ENCODE assay signal across 9 cellular contexts in the genomic region with DNA sequence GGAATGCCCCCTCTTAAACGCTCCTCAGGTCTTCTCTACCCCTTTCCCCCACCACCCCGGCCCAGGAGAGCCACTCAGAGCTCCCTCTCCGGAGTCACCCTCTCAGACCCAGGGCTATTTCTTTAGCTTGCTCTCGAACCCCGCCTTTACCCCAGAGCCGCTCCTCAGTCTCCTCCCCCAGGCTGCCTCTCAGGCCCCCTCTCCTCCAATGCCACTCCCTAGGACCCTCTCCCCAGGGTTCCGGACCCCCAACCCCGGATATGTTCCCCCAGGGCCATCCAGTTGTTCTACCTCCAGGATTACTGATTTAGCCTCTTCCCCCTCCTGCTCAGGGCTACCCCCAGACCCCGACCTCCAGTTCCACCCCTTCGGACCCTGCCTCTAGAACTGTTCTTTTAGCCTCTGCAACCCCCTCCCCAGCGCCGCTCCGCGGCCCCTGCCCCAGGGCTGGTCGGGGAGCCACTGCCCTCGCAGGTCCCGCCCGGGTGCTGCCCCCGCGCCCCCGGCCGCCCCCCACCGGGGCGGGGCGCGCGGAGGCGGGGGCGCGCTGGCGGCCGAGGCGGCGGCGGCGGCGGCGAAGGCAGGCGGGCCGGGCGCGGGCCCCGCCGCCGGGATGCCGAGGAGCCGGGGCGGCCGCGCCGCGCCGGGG. TPM values are rescaled to one million over a fixed set of nuclear protein-coding genes. Genes with fewer than 3 reads are reported as not detected.
A peak's percentile ranks its signal among the peaks of the same experiment; 100 is the strongest.
DNase-seq lines count a peak whose midpoint lies in the region; ATAC-seq lines count a peak whose summit lies in the region.
"Had no signal": no experiment of that assay in that cellular context is flagged by ENCODE, and none has a peak within 500 bp of the region (broad histone marks: within the 10 kb centered on the region; RNA-seq: fewer than 3 reads in every experiment).

A gene (plus strand): TSS at position 565 of the 649 bp plus-strand sequence. CDS start 49 bp downstream, at position 614.

- no peak for ATAC-seq in HG02885 (IDR thresholded peaks at IDR 0.05; ENCODE audit: poor library complexity, unreplicated experiment)
- no peak for ATAC-seq in GM18858 (IDR thresholded peaks at IDR 0.05; ENCODE audit: unreplicated experiment)

- POLR2A ChIA-PET in activated CD4-positive, alpha-beta memory T cell treated with anti-CD3 and anti-CD28 coated beads, Interleukin-2, amount 10 ng/mL, durations not matched to agents 7 days and 5 days (lab: Charles Lee), result no interaction called here

- H3K27me3 Mint-ChIP-seq in activated T-cell treated with anti-CD3 and anti-CD28 coated beads, Interleukin-2, amount 50 U/mL, for 24 hours, result peaks cover 40% of the 10 kb centered on the region
- peaks cover 50% of the 10 kb centered on the region for H3K27me3 Mint-ChIP-seq in activated CD4-positive, alpha-beta memory T cell treated with anti-CD3 and anti-CD28 coated beads, Interleukin-2, amount 10 ng/mL, durations not matched to agents 7 days and 5 days

- H3K9me3 Mint-ChIP-seq in activated T-cell treated with anti-CD3 and anti-CD28 coated beads, Interleukin-2, amount 50 U/mL, for 24 hours, result no peaks in the 10 kb centered on the region
- no peaks in the 10 kb centered on the region for H3K9me3 Mint-ChIP-seq in activated CD4-positive, alpha-beta memory T cell treated with anti-CD3 and anti-CD28 coated beads, Interleukin-2, amount 10 ng/mL, durations not matched to agents 7 days and 5 days

- H3K4me1 ChIP-seq in subcutaneous abdominal adipose tissue (ENCODE audit: control insufficient read depth in 5 of 5, insufficient read depth in 5 of 5, low read length in 5 of 5), result peaks cover 0 to 18% (median 10%) of the 10 kb centered on the region in 5 donors

- peaks cover 4% of the 10 kb centered on the region for H3K4me1 Mint-ChIP-seq in activated T-cell treated with anti-CD3 and anti-CD28 coated beads, Interleukin-2, amount 50 U/mL, for 24 hours (ENCODE audit: low read depth)
- peaks cover 12% of the 10 kb centered on the region for H3K4me1 Mint-ChIP-seq in activated CD4-positive, alpha-beta memory T cell treated with anti-CD3 and anti-CD28 coated beads, Interleukin-2, amount 10 ng/mL, durations not matched to agents 7 days and 5 days

- CTCF ChIA-PET in activated CD4-positive, alpha-beta memory T cell treated with anti-CD3 and anti-CD28 coated beads, Interleukin-2, amount 10 ng/mL, durations not matched to agents 7 days and 5 days (lab: Charles Lee), result no interaction called here

- no peaks in the 10 kb centered on the region for H3K27me3 ChIP-seq in subcutaneous abdominal adipose tissue (ENCODE audit: control insufficient read depth in 5 of 5, insufficient read depth in 4 of 5, low read length in 5 of 5)

- H3K4me3 ChIP-seq in subcutaneous abdominal adipose tissue (ENCODE audit: low read depth in 1 of 5, low read length in 5 of 5), result peak within 1 kb of the TSS; percentile 36 to 54 (median 49)

- peaks cover 0 to 3% (median 0%) of the 10 kb centered on the region in 5 donors for H3K36me3 ChIP-seq in subcutaneous abdominal adipose tissue (ENCODE audit: control insufficient read depth in 5 of 5, insufficient read depth in 5 of 5, low read length in 5 of 5)

- H3K4me3 Mint-ChIP-seq in activated T-cell treated with anti-CD3 and anti-CD28 coated beads, Interleukin-2, amount 50 U/mL, for 24 hours, result peak within 1 kb of the TSS; percentile 65
- H3K4me3 Mint-ChIP-seq in activated CD4-positive, alpha-beta memory T cell treated with anti-CD3 and anti-CD28 coated beads, Interleukin-2, amount 10 ng/mL, durations not matched to agents 7 days and 5 days, result peak within 1 kb of the TSS; percentile 52

- H3K9me3 ChIP-seq in subcutaneous abdominal adipose tissue (ENCODE audit: control insufficient read depth in 5 of 5, low read length in 5 of 5), result no peaks in the 10 kb centered on the region

- no peak within 1 kb of the TSS for H3K27ac Mint-ChIP-seq in activated T-cell treated with anti-CD3 and anti-CD28 coated beads, Interleukin-2, amount 50 U/mL, for 24 hours
- no peak within 1 kb of the TSS for H3K27ac Mint-ChIP-seq in activated CD4-positive, alpha-beta memory T cell treated with anti-CD3 and anti-CD28 coated beads, Interleukin-2, amount 10 ng/mL, durations not matched to agents 7 days and 5 days

- H3K9ac ChIP-seq in subcutaneous abdominal adipose tissue (ENCODE audit: low read length in 5 of 5), result no peak within 1 kb of the TSS

- peaks cover 5% of the 10 kb centered on the region for H3K36me3 Mint-ChIP-seq in activated T-cell treated with anti-CD3 and anti-CD28 coated beads, Interleukin-2, amount 50 U/mL, for 24 hours (ENCODE audit: low read depth)
- H3K36me3 Mint-ChIP-seq in activated CD4-positive, alpha-beta memory T cell treated with anti-CD3 and anti-CD28 coated beads, Interleukin-2, amount 10 ng/mL, durations not matched to agents 7 days and 5 days (ENCODE audit: low read depth), result peaks cover 3% of the 10 kb centered on the region

- H3K27ac ChIP-seq in subcutaneous abdominal adipose tissue (ENCODE audit: low read depth, low read length), result no peak within 1 kb of the TSS

- DNase-seq in activated T-cell treated with anti-CD3 and anti-CD28 coated beads, Interleukin-2, amount 50 U/mL, for 24 hours, result no peak
- DNase-seq in activated T-cell treated with anti-CD3 and anti-CD28 coated beads for 4 hours, result no peak
- no peak for DNase-seq in activated CD4-positive, alpha-beta memory T cell treated with anti-CD3 and anti-CD28 coated beads, Interleukin-2, amount 10 ng/mL, durations not matched to agents 7 days and 5 days
- peak; percentile 54 for DNase-seq in iPS-NIHi11 (ENCODE audit: low spot score)
- no peak for DNase-seq in NCI-H2029 treated with DMSO at 0.1 percent for 48 hours (lab: John Stamatoyannopoulos, UW)

RNA-seq across cellular contexts. Expression of the gene that starts here (rescaled TPM):
- not detected for total RNA-seq in activated CD4-positive, alpha-beta memory T cell treated with anti-CD3 and anti-CD28 coated beads, Interleukin-2, amount 10 ng/mL, durations not matched to agents 7 days and 5 days
- total RNA-seq: T-helper 2 cell treated with Interferon-gamma antibody and Interleukin-4, amounts not matched to agents 100 ng/mL and 5 ng/mL, for 36 hours had no signal
